30 cellular contexts compared by ENCODE assay signal in the genomic region with DNA sequence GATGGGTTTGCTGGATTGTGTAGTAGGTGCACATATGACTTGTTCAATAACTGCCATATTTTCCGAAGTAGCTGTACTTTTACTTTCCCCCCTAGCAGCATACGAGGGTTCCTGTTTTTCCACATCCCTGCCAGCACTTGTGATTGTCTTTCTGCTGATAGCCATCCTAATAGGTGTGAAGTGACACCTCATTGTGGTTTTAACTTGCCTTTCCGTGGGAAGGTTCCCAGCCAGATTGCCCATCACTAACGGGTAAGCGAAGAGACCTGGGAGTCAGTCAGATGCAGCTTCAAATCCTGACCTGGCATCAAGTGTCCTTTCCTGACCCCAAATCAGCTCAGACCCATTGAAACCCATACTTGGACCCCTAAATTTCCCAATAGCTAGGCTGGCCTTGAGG. TPM values are rescaled to one million over a fixed set of nuclear protein-coding genes. Genes with fewer than 3 reads are reported as not detected.
DNase-seq lines count a peak whose midpoint lies in the region; ATAC-seq, FAIRE-seq and TF ChIP-seq lines count a peak whose summit lies in the region.
"Had no signal": no experiment of that assay in that cellular context is flagged by ENCODE, and none has a peak within 500 bp of the region (broad histone marks: within the 10 kb centered on the region; RNA-seq: fewer than 3 reads in every experiment).

No MANE protein-coding gene starts in this region.

- H3K4me1 Mint-ChIP-seq in activated naive CD4-positive, alpha-beta T cell treated with anti-CD3 and anti-CD28 coated beads, Interleukin-2, amount 50 U/mL, for 24 hours, result peaks cover 41% of the 10 kb centered on the region
- H3K4me1 Mint-ChIP-seq in endodermal cell, result peaks cover 23% of the 10 kb centered on the region
- peaks cover 54 to 62% of the 10 kb centered on the region in 2 donors for H3K4me1 Mint-ChIP-seq in stimulated activated naive B cell treated with anti-CD40 and anti-IgM and Interleukin-4, amounts not matched to agents 10 μg/mL and 1 μg/mL and 100 μg/mL, for 72 hours

- H3K4me1 ChIP-seq in OCI-LY3 (ENCODE audit: low read length), result peaks cover 45% of the 10 kb centered on the region
- H3K4me1 ChIP-seq in endodermal cell (ENCODE audit: control insufficient read depth, insufficient read depth, low read length), result peaks cover 7% of the 10 kb centered on the region
- H3K4me1 ChIP-seq in small intestine (ENCODE audit: control insufficient read depth in 2 of 2, insufficient read depth in 1 of 2, low read depth in 1 of 2, low read length in 1 of 2), result peaks cover 6 to 7% of the 10 kb centered on the region in 2 donors

- H3K4me3 ChIP-seq in OCI-LY3 (ENCODE audit: low read length) (no peak overlapping the region), endodermal cell (ENCODE audit: low read length) (no peak overlapping the region), small intestine (ENCODE audit: low read depth in 1 of 2, low read length in 2 of 2) (no peak overlapping the region)
- H3K4me3 ChIP-seq: K562, mucosa of descending colon, SJCRH30, vagina had no signal

- H3K9ac ChIP-seq in OCI-LY3 (ENCODE audit: low read length) (no peak overlapping the region), endodermal cell (ENCODE audit: extremely low read depth, low read length, poor library complexity, severe bottlenecking) (no peak overlapping the region)

- H3K27me3 ChIP-seq in OCI-LY3 (ENCODE audit: low read depth, low read length), result no peaks in the 10 kb centered on the region
- H3K27me3 ChIP-seq in endodermal cell (ENCODE audit: control insufficient read depth, insufficient read depth, low read length, poor library complexity, severe bottlenecking), result no peaks in the 10 kb centered on the region
- no peaks in the 10 kb centered on the region for H3K27me3 ChIP-seq in small intestine (ENCODE audit: control insufficient read depth in 2 of 2, insufficient read depth in 2 of 2, low read length in 2 of 2)
- H3K27me3 ChIP-seq: SJCRH30, vagina had no signal

- 64 to 82% methylated on average over 5 of the region's 5 CpGs for WGBS in endodermal cell (ENCODE audit: insufficient coverage in 1 of 2, insufficient read length in 1 of 2), 2 experiments
- WGBS in small intestine, 3 donors, result 80 to 88% (median 84%) methylated on average over 5 of the region's 5 CpGs

- 0 out of 2 replicates have a peak overlapping the region, but pooled peaks have one; percentile 78 for H3K27ac ChIP-seq in OCI-LY3 (ENCODE audit: low read length)
- no peak overlapping the region for H3K27ac ChIP-seq in endodermal cell (ENCODE audit: low read depth, low read length)
- H3K27ac ChIP-seq in small intestine (ENCODE audit: low read depth in 1 of 2, low read length in 1 of 2), result no peak overlapping the region
- H3K27ac ChIP-seq: epithelial cell of prostate, SJCRH30, vagina, WERI-Rb-1 had no signal

- H3K79me2 ChIP-seq in OCI-LY3 (ENCODE audit: low read length), result peaks cover 74% of the 10 kb centered on the region

- H3K9me3 ChIP-seq in OCI-LY3 (ENCODE audit: insufficient read depth, low read length) (no peaks in the 10 kb centered on the region), endodermal cell (ENCODE audit: control insufficient read depth, low read length) (no peaks in the 10 kb centered on the region), small intestine (ENCODE audit: control insufficient read depth, low read depth) (no peaks in the 10 kb centered on the region)
- H3K9me3 ChIP-seq: mucosa of descending colon, SJCRH30, vagina had no signal

- H3K27ac Mint-ChIP-seq in activated naive CD4-positive, alpha-beta T cell treated with anti-CD3 and anti-CD28 coated beads, Interleukin-2, amount 50 U/mL, for 24 hours, result peak overlapping the region; percentile 8
- peak overlapping the region; percentile 23 for H3K27ac Mint-ChIP-seq in endodermal cell
- H3K27ac Mint-ChIP-seq in stimulated activated naive B cell treated with anti-CD40 and anti-IgM and Interleukin-4, amounts not matched to agents 10 μg/mL and 1 μg/mL and 100 μg/mL, for 72 hours, result peak overlapping the region; percentile 96

- no peaks in the 10 kb centered on the region for H3K9me3 Mint-ChIP-seq in activated naive CD4-positive, alpha-beta T cell treated with anti-CD3 and anti-CD28 coated beads, Interleukin-2, amount 50 U/mL, for 24 hours
- no peaks in the 10 kb centered on the region for H3K9me3 Mint-ChIP-seq in endodermal cell
- H3K9me3 Mint-ChIP-seq in stimulated activated naive B cell treated with anti-CD40 and anti-IgM and Interleukin-4, amounts not matched to agents 10 μg/mL and 1 μg/mL and 100 μg/mL, for 72 hours, result no peaks in the 10 kb centered on the region

- H3K4me2 ChIP-seq in OCI-LY3 (ENCODE audit: low read length), result no peak overlapping the region

- peaks cover 34% of the 10 kb centered on the region for H4K20me1 ChIP-seq in OCI-LY3 (ENCODE audit: insufficient read depth, low read length)

- no peaks in the 10 kb centered on the region for H3K27me3 Mint-ChIP-seq in activated naive CD4-positive, alpha-beta T cell treated with anti-CD3 and anti-CD28 coated beads, Interleukin-2, amount 50 U/mL, for 24 hours
- no peaks in the 10 kb centered on the region for H3K27me3 Mint-ChIP-seq in endodermal cell (ENCODE audit: insufficient read depth)
- no peaks in the 10 kb centered on the region for H3K27me3 Mint-ChIP-seq in stimulated activated naive B cell treated with anti-CD40 and anti-IgM and Interleukin-4, amounts not matched to agents 10 μg/mL and 1 μg/mL and 100 μg/mL, for 72 hours

- DNase-seq in activated naive CD4-positive, alpha-beta T cell (lab: John Stamatoyannopoulos, UW), result no peak
- peak; percentile 64 for DNase-seq in endodermal cell
- DNase-seq in stimulated activated naive B cell treated with anti-CD40 and anti-IgM and Interleukin-4, amounts not matched to agents 10 μg/mL and 1 μg/mL and 100 μg/mL, for 72 hours, result no peak
- DNase-seq in small intestine, result no peak
- DNase-seq in HT-29 (ENCODE audit: low spot score), result no peak
- DNase-seq: ACHN; amygdala; dermis blood vessel endothelial cell; GF-D8; left ventricle myocardium superior; mucosa of descending colon; MV-4-11; NCI-H187; NCI-H774; nucleus accumbens; retina; SJCRH30; stimulated activated CD4-positive, alpha-beta T cell treated with anti-CD3 and anti-CD28 coated beads, Interleukin-12 subunit alpha, Interleukin-12 subunit beta, amount 100 ng/mL, for 4 hours; WERI-Rb-1 had no signal

- no peak overlapping the region for H3K4me3 Mint-ChIP-seq in activated naive CD4-positive, alpha-beta T cell treated with anti-CD3 and anti-CD28 coated beads, Interleukin-2, amount 50 U/mL, for 24 hours
- H3K4me3 Mint-ChIP-seq in endodermal cell, result no peak overlapping the region
- H3K4me3 Mint-ChIP-seq in stimulated activated naive B cell treated with anti-CD40 and anti-IgM and Interleukin-4, amounts not matched to agents 10 μg/mL and 1 μg/mL and 100 μg/mL, for 72 hours, result no peak overlapping the region

- no peak for ATAC-seq in stimulated activated naive B cell treated with anti-CD40 and anti-IgM and Interleukin-4, amounts not matched to agents 10 μg/mL and 1 μg/mL and 100 μg/mL, for 72 hours (replicated peaks)
- ATAC-seq in GM18505 (IDR thresholded peaks at IDR 0.05; ENCODE audit: unreplicated experiment), result no peak
- ATAC-seq: K562, left ventricle myocardium superior, mucosa of descending colon had no signal

- TF ChIP-seq CTCF in OCI-LY3 (IDR thresholded peaks at IDR 0.05; ENCODE audit: low read depth, low read length) (no peak), endodermal cell (conservative IDR thresholded peaks at IDR 0.05) (no peak)

- H3K36me3 ChIP-seq in OCI-LY3 (replicated peaks; ENCODE audit: low read depth, low read length) (peaks cover 11% of the 10 kb centered on the region), endodermal cell (ENCODE audit: control insufficient read depth, insufficient read depth, low read length) (peaks cover 29% of the 10 kb centered on the region), small intestine (ENCODE audit: control insufficient read depth in 2 of 2, insufficient read depth in 2 of 2, low read length in 2 of 2) (peaks cover 5 to 8% of the 10 kb centered on the region in 2 donors)
- H3K36me3 ChIP-seq: vagina had no signal

- H3K36me3 Mint-ChIP-seq in activated naive CD4-positive, alpha-beta T cell treated with anti-CD3 and anti-CD28 coated beads, Interleukin-2, amount 50 U/mL, for 24 hours, result peaks cover 4% of the 10 kb centered on the region
- peaks cover 25% of the 10 kb centered on the region for H3K36me3 Mint-ChIP-seq in endodermal cell (ENCODE audit: low read depth)
- peaks cover 17 to 34% of the 10 kb centered on the region in 2 donors for H3K36me3 Mint-ChIP-seq in stimulated activated naive B cell treated with anti-CD40 and anti-IgM and Interleukin-4, amounts not matched to agents 10 μg/mL and 1 μg/mL and 100 μg/mL, for 72 hours

- no peak for FAIRE-seq in small intestine (lab: Jason Lieb, UNC)
- FAIRE-seq: K562 had no signal

- no peak overlapping the region for H2AFZ ChIP-seq in OCI-LY3 (ENCODE audit: low read depth, low read length)

- no peak for TF ChIP-seq POLR2A in GM18505 (IDR thresholded peaks at IDR 0.05; ENCODE audit: borderline replicate concordance, extremely low read depth, insufficient read depth, insufficient read length)

RNA-seq across cellular contexts. Expression of a gene that starts 4.5 kb away (rescaled TPM):
- 10 to 100 TPM; 82.7 to 94.4 TPM for total RNA-seq in endodermal cell
- polyA plus RNA-seq in endodermal cell (2013, experiment 1 of 2), result 78.1 TPM
- polyA plus RNA-seq in endodermal cell (2013, experiment 2 of 2), result 66.4 TPM
- polyA plus RNA-seq in small intestine, result 10 to 100 TPM; 63.0 to 86.6 (median 75.3) TPM
- 104 and 106 TPM in 2 replicates for total RNA-seq in HT-29 (2014; rRNA removed; shearing (Covaris generic))

RNA-seq across cellular contexts. Expression of a gene that starts 13.8 kb away (rescaled TPM):
- total RNA-seq in endodermal cell, result under 1 TPM in 1 of 2 donors, not detected in 1; 0.70 TPM
- polyA plus RNA-seq in endodermal cell (2013, experiment 1 of 2), result not detected
- not detected for polyA plus RNA-seq in endodermal cell (2013, experiment 2 of 2)
- polyA plus RNA-seq in small intestine, result 10 to 100 TPM; 23.4 to 74.8 (median 65.3) TPM
- not detected in 2 replicates for total RNA-seq in HT-29 (2014; rRNA removed; shearing (Covaris generic))
- total RNA-seq: cardiac septum; dermis blood vessel endothelial cell; fibroblast of villous mesenchyme; H4; left ventricle myocardium superior; SJCRH30; T-helper 2 cell treated with Interferon-gamma antibody and Interleukin-4, amounts not matched to agents 100 ng/mL and 5 ng/mL, for 36 hours; vagina had no signal

RNA-seq across cellular contexts. Expression of a gene that starts 17.7 kb away (rescaled TPM):
- not detected for total RNA-seq in endodermal cell
- not detected for polyA plus RNA-seq in endodermal cell (2013, experiment 1 of 2)
- polyA plus RNA-seq in endodermal cell (2013, experiment 2 of 2), result not detected
- not detected for polyA plus RNA-seq in small intestine
- not detected in 2 replicates for total RNA-seq in HT-29 (2014; rRNA removed; shearing (Covaris generic))
- total RNA-seq: cardiac septum; dermis blood vessel endothelial cell; fibroblast of villous mesenchyme; H4; K562; left ventricle myocardium superior; mucosa of descending colon; T-helper 2 cell treated with Interferon-gamma antibody and Interleukin-4, amounts not matched to agents 100 ng/mL and 5 ng/mL, for 36 hours; temporal lobe; vagina had no signal

RNA-seq across cellular contexts. Expression of a gene that starts 41.6 kb away (rescaled TPM):
- total RNA-seq in endodermal cell, result 10 to 100 TPM in 1 of 2 donors, 1 to 10 TPM in 1; 9.5 to 14.5 TPM
- 4.8 TPM for polyA plus RNA-seq in endodermal cell (2013, experiment 1 of 2)
- polyA plus RNA-seq in endodermal cell (2013, experiment 2 of 2), result 3.7 TPM
- polyA plus RNA-seq in small intestine, result 10 to 100 TPM; 11.6 to 41.3 (median 23.7) TPM
- total RNA-seq in HT-29 (2014; rRNA removed; shearing (Covaris generic)), result 11.4 and 18.8 TPM in 2 replicates

RNA-seq across cellular contexts. Expression of a gene that starts 45.3 kb away (rescaled TPM):
- 1,000 to 10,000 TPM in 1 of 2 donors, 100 to 1,000 TPM in 1; 914 to 1,040 TPM for total RNA-seq in endodermal cell
- 82.6 TPM for polyA plus RNA-seq in endodermal cell (2013, experiment 1 of 2)
- polyA plus RNA-seq in endodermal cell (2013, experiment 2 of 2), result 102 TPM
- 10 to 100 TPM in 2 of 3 donors, 1 to 10 TPM in 1; 3.1 to 65.1 (median 18.4) TPM for polyA plus RNA-seq in small intestine
- total RNA-seq in HT-29 (2014; rRNA removed; shearing (Covaris generic)), result 0.28 and 2.0 TPM in 2 replicates
- total RNA-seq: H4; T-helper 2 cell treated with Interferon-gamma antibody and Interleukin-4, amounts not matched to agents 100 ng/mL and 5 ng/mL, for 36 hours had no signal

Comparison
In these comparisons a context has a peak if more than half of its experiments do, and no peak if none do; other contexts are left out.
1. H3K27ac Mint-ChIP-seq: peak in every context shown above with its lines; median percentile 96 in stimulated activated naive B cell treated with anti-CD40 and anti-IgM and Interleukin-4, amounts not matched to agents 10 μg/mL and 1 μg/mL and 100 μg/mL, for 72 hours; 23 in endodermal cell; 8 in activated naive CD4-positive, alpha-beta T cell treated with anti-CD3 and anti-CD28 coated beads, Interleukin-2, amount 50 U/mL, for 24 hours.